In genomic region chr2:241508510-241509407, GRCh38 we compare ENCODE assay signal across 8 cellular contexts. TPM values are rescaled to one million over a fixed set of nuclear protein-coding genes. Genes with fewer than 3 reads are reported as not detected.
DNase-seq lines count a peak whose midpoint lies in the region; ATAC-seq and TF ChIP-seq lines count a peak whose summit lies in the region.

STK25 (minus strand) TSS chr2:241508584; CDS start chr2:241508035, 549 bp downstream.

- intact Hi-C loops in Caco-2 (cut with micrococcal nuclease; ENCODE audit: unreplicated experiment): loop anchor here (2.0 to 5.0 kb wide), 2 partner anchors 39 to 50 kb away; partner anchors contain the start of gene BOK

- DNase-seq in Caco-2: peak; percentile 96 to 97
- DNase-seq in HUDEP-2 (lab: John Stamatoyannopoulos, UW; ENCODE audit: unreplicated experiment in 76 of 76): peak in 75 of 76 experiments; percentile 24 to 98 (median 95)
- peak; percentile 98 for DNase-seq in NT2/D1 (ENCODE audit: low read depth, low spot score)
- DNase-seq in activated CD8-positive, alpha-beta memory T cell treated with anti-CD3 and anti-CD28 coated beads, Interleukin-2, amount 10 ng/mL, durations not matched to agents 7 days and 5 days: peak; percentile 98
- DNase-seq in mesenteric fat pad (ENCODE audit: low spot score): peak; percentile 99
- DNase-seq in stimulated activated CD8-positive, alpha-beta memory T cell treated with anti-CD3 and anti-CD28 coated beads, Interleukin-15, amount 100 ng/mL, for 24 hours (ENCODE audit: low read depth): peak; percentile 94

- no peaks in the 10 kb centered on the region for H3K9me3 ChIP-seq in Caco-2
- no peaks in the 10 kb centered on the region for H3K9me3 ChIP-seq in NT2/D1 (ENCODE audit: insufficient read depth, low read length)
- no peaks in the 10 kb centered on the region for H3K9me3 ChIP-seq in endocrine pancreas (ENCODE audit: control insufficient read depth, low read length)

- H3K4me3 ChIP-seq in Caco-2 (ENCODE audit: low read depth, low read length) (peak within 1 kb of the TSS; percentile 81), NT2/D1 (ENCODE audit: insufficient read length, low read depth) (peak within 1 kb of the TSS; percentile 96), endocrine pancreas (ENCODE audit: control insufficient read depth, insufficient read depth, low read length) (no peak within 1 kb of the TSS)

- CTCF ChIA-PET in Caco-2 (lab: Charles Lee): interaction anchor here (0.7 to 2.0 kb wide), 2 partner anchors 51 to 90 kb away, joined by 3 to 7 read pairs; no protein-coding TSS in a partner anchor
- CTCF ChIA-PET in activated CD8-positive, alpha-beta memory T cell treated with anti-CD3 and anti-CD28 coated beads, Interleukin-2, amount 10 ng/mL, durations not matched to agents 7 days and 5 days (lab: Charles Lee): interaction anchor here (1.2 kb wide), 1 partner anchor 65 kb away, joined by 3 read pairs; no protein-coding TSS in a partner anchor

- H3K4me1 ChIP-seq in Caco-2: no peaks in the 10 kb centered on the region
- peaks cover 19% of the 10 kb centered on the region for H3K4me1 ChIP-seq in NT2/D1 (ENCODE audit: insufficient read depth, insufficient read length)
- H3K4me1 ChIP-seq in endocrine pancreas (ENCODE audit: control insufficient read depth, insufficient read depth, low read length): no peaks in the 10 kb centered on the region

- TF ChIP-seq CTCF in Caco-2 (IDR thresholded peaks at IDR 0.05; ENCODE audit: insufficient read depth in 1 of 2, low read depth in 1 of 2, low read length in 1 of 2, severe bottlenecking in 1 of 2, unreplicated experiment in 1 of 2): no peak

- H3K36me3 ChIP-seq in Caco-2 (ENCODE audit: control insufficient read depth, insufficient read depth, low read length): no peaks in the 10 kb centered on the region
- peaks cover 37% of the 10 kb centered on the region for H3K36me3 ChIP-seq in NT2/D1 (ENCODE audit: insufficient read depth, insufficient read length, low read length)
- no peaks in the 10 kb centered on the region for H3K36me3 ChIP-seq in endocrine pancreas (ENCODE audit: control insufficient read depth, insufficient read depth, low read length)

- peak within 1 kb of the TSS; percentile 85 for H3K27ac Mint-ChIP-seq in Caco-2 (ENCODE audit: unreplicated experiment)
- H3K27ac Mint-ChIP-seq in activated CD8-positive, alpha-beta memory T cell treated with anti-CD3 and anti-CD28 coated beads, Interleukin-2, amount 10 ng/mL, durations not matched to agents 7 days and 5 days: peak within 1 kb of the TSS; percentile 58

- H3K9me3 Mint-ChIP-seq in Caco-2 (ENCODE audit: unreplicated experiment): no peaks in the 10 kb centered on the region
- no peaks in the 10 kb centered on the region for H3K9me3 Mint-ChIP-seq in activated CD8-positive, alpha-beta memory T cell treated with anti-CD3 and anti-CD28 coated beads, Interleukin-2, amount 10 ng/mL, durations not matched to agents 7 days and 5 days (ENCODE audit: low read depth)

- H3K4me3 Mint-ChIP-seq in Caco-2 (ENCODE audit: unreplicated experiment): peak within 1 kb of the TSS; percentile 86
- peak within 1 kb of the TSS; percentile 78 for H3K4me3 Mint-ChIP-seq in activated CD8-positive, alpha-beta memory T cell treated with anti-CD3 and anti-CD28 coated beads, Interleukin-2, amount 10 ng/mL, durations not matched to agents 7 days and 5 days

- peaks cover 13% of the 10 kb centered on the region for H3K36me3 Mint-ChIP-seq in Caco-2 (ENCODE audit: insufficient read depth, unreplicated experiment)
- H3K36me3 Mint-ChIP-seq in activated CD8-positive, alpha-beta memory T cell treated with anti-CD3 and anti-CD28 coated beads, Interleukin-2, amount 10 ng/mL, durations not matched to agents 7 days and 5 days: no peaks in the 10 kb centered on the region

- no peaks in the 10 kb centered on the region for H3K27me3 ChIP-seq in Caco-2 (replicated peaks; ENCODE audit: control insufficient read depth, insufficient read depth, low read length)
- H3K27me3 ChIP-seq in NT2/D1 (ENCODE audit: insufficient read depth, insufficient read length): peaks cover 3% of the 10 kb centered on the region
- H3K27me3 ChIP-seq in endocrine pancreas (ENCODE audit: control insufficient read depth, insufficient read depth, low read length): no peaks in the 10 kb centered on the region

- H3K27me3 Mint-ChIP-seq in Caco-2 (ENCODE audit: insufficient read depth, unreplicated experiment): no peaks in the 10 kb centered on the region
- H3K27me3 Mint-ChIP-seq in activated CD8-positive, alpha-beta memory T cell treated with anti-CD3 and anti-CD28 coated beads, Interleukin-2, amount 10 ng/mL, durations not matched to agents 7 days and 5 days: peaks cover 10% of the 10 kb centered on the region

- POLR2A ChIA-PET in Caco-2 (lab: Charles Lee): no interaction called here

- ATAC-seq in GM21381 (IDR thresholded peaks at IDR 0.05; ENCODE audit: unreplicated experiment): peak; percentile 94
- ATAC-seq in activated CD8-positive, alpha-beta memory T cell treated with anti-CD3 and anti-CD28 coated beads, Interleukin-2, amount 10 ng/mL, durations not matched to agents 7 days and 5 days: peak; percentile 96

- H3K9ac ChIP-seq in NT2/D1 (ENCODE audit: insufficient read length, low read depth): peak within 1 kb of the TSS; percentile 97
- peak within 1 kb of the TSS; percentile 74 for H3K9ac ChIP-seq in endocrine pancreas (ENCODE audit: control insufficient read depth, insufficient read depth, low read length)

- no TSS peak for BruUV-seq in Caco-2 (replicated peaks; lab: Mats Ljungman, UMichigan)

- no peaks in the 10 kb centered on the region for H3K4me1 Mint-ChIP-seq in Caco-2 (ENCODE audit: low read depth, unreplicated experiment)
- peaks cover 18% of the 10 kb centered on the region for H3K4me1 Mint-ChIP-seq in activated CD8-positive, alpha-beta memory T cell treated with anti-CD3 and anti-CD28 coated beads, Interleukin-2, amount 10 ng/mL, durations not matched to agents 7 days and 5 days

RNA-seq across cellular contexts. Expression of gene STK25, which starts in this region (rescaled TPM):
- total RNA-seq in Caco-2 (2022): 92.6 and 101 TPM in 2 replicates
- total RNA-seq in activated CD8-positive, alpha-beta memory T cell treated with anti-CD3 and anti-CD28 coated beads, Interleukin-2, amount 10 ng/mL, durations not matched to agents 7 days and 5 days: 100 to 1,000 TPM; 108 to 130 TPM
- 95.5 TPM for total RNA-seq in mesenteric fat pad
